8 cellular contexts compared by ENCODE assay signal in genomic region chr1:156368889-156369684, GRCh38. TPM values are rescaled to one million over a fixed set of nuclear protein-coding genes. Genes with fewer than 3 reads are reported as not detected.
DNase-seq lines count a peak whose midpoint lies in the region; ATAC-seq lines count a peak whose summit lies in the region.

Gene RHBG (plus strand): TSS chr1:156369211. CDS start chr1:156369250, 39 bp downstream.

- peak; percentile 68 for DNase-seq in activated effector memory CD4-positive, alpha-beta T cell treated with anti-CD3 and anti-CD28 coated beads, Interleukin-2, amount 50 U/mL, for 16 hours
- DNase-seq in activated effector memory CD4-positive, alpha-beta T cell treated with Interleukin-2 at 50 U/mL for 16 hours: no peak
- DNase-seq in T-cell (peak in 14 of 34 experiments; percentile 3 to 30 (median 12)), epidermal melanocyte (ENCODE audit: insufficient read length, low spot score) (peak; percentile 56), naive B cell (no peak), HK-2 (ENCODE audit: unreplicated experiment) (no peak)

- ATAC-seq in T-cell (replicated peaks in 1 of 4): peak; percentile 34 to 64 (median 53)
- ATAC-seq in naive B cell (ENCODE audit: low read depth in 2 of 2): peak; percentile 48 to 62
- ATAC-seq in HG02798 (IDR thresholded peaks at IDR 0.05; ENCODE audit: poor library complexity, unreplicated experiment): no peak
- ATAC-seq in HG03432 (IDR thresholded peaks at IDR 0.05; ENCODE audit: unreplicated experiment): no peak

- H3K27ac Mint-ChIP-seq in T-cell (no peak within 1 kb of the TSS), naive B cell (no peak within 1 kb of the TSS)

- POLR2A ChIA-PET in T-cell (lab: Charles Lee): no interaction called here

- H3K27me3 Mint-ChIP-seq in T-cell: peaks cover 41 to 68% of the 10 kb centered on the region in 2 donors
- peaks cover 29 to 81% (median 60%) of the 10 kb centered on the region in 3 donors for H3K27me3 Mint-ChIP-seq in naive B cell

- no peaks in the 10 kb centered on the region for H3K9me3 Mint-ChIP-seq in T-cell
- peaks cover 0 to 3% (median 0%) of the 10 kb centered on the region in 7 donors for H3K9me3 Mint-ChIP-seq in naive B cell

- H3K4me1 Mint-ChIP-seq in T-cell (peaks cover 0 to 4% (median 4%) of the 10 kb centered on the region in 3 donors), naive B cell (peaks cover 4 to 9% (median 6%) of the 10 kb centered on the region in 3 donors)

- H3K36me3 Mint-ChIP-seq in T-cell (no peaks in the 10 kb centered on the region), naive B cell (peaks cover 0 to 8% of the 10 kb centered on the region in 2 donors)

- CTCF ChIA-PET in T-cell (lab: Charles Lee): no interaction called here

- peak within 1 kb of the TSS; percentile 56 to 74 (median 72) for H3K4me3 Mint-ChIP-seq in T-cell
- H3K4me3 Mint-ChIP-seq in naive B cell: peak within 1 kb of the TSS in 7 of 8 donors; percentile 76 to 88 (median 80)

RNA-seq across cellular contexts. Expression of gene RHBG, which starts in this region (rescaled TPM):
- total RNA-seq in T-cell: under 1 TPM in 1 of 5 donors, not detected in 4; 0.35 TPM
- not detected for polyA plus RNA-seq in naive B cell (ENCODE audit: low read depth in 6 of 6)

Comparison
In these comparisons a context has a peak if more than half of its experiments do, and no peak if none do; other contexts are left out.
1. DNase-seq: peak in activated effector memory CD4-positive, alpha-beta T cell treated with anti-CD3 and anti-CD28 coated beads, Interleukin-2, amount 50 U/mL, for 16 hours (single experiment) and epidermal melanocyte (single experiment); none in activated effector memory CD4-positive, alpha-beta T cell treated with Interleukin-2 at 50 U/mL for 16 hours (single experiment), naive B cell (single experiment) and HK-2 (single experiment).
2. Peak in ATAC-seq in T-cell; RNA of the gene not detected or under 1 TPM.
3. Peak in ATAC-seq in naive B cell; RNA of the gene not detected or under 1 TPM.